Comparison of ENCODE assay signal across 21 cellular contexts in genomic region chr7:73918926-73919693, GRCh38. TPM values are rescaled to one million over a fixed set of nuclear protein-coding genes. Genes with fewer than 3 reads are reported as not detected.
DNase-seq lines count a peak whose midpoint lies in the region; ATAC-seq and TF ChIP-seq lines count a peak whose summit lies in the region.
"Had no signal": no experiment of that assay in that cellular context is flagged by ENCODE, and none has a peak within 500 bp of the region (broad histone marks: within the 10 kb centered on the region; RNA-seq: fewer than 3 reads in every experiment).

No MANE protein-coding gene starts in this region.

- H3K4me1 ChIP-seq in iPS DF 6.9 (ENCODE audit: control insufficient read depth, insufficient read depth, low read length) (peaks cover 10% of the 10 kb centered on the region; the same call in 1 of the 2 replicates), neural progenitor cell (peaks cover 12% of the 10 kb centered on the region), A673 (ENCODE audit: insufficient read depth, low read length, poor library complexity, severe bottlenecking) (no peaks in the 10 kb centered on the region)
- H3K4me1 ChIP-seq: Caco-2 had no signal

- peaks cover 11% of the 10 kb centered on the region for H3K27me3 Mint-ChIP-seq in neural progenitor cell (ENCODE audit: insufficient read depth, low read depth)

- WGBS in iPS DF 6.9 (ENCODE audit: insufficient coverage, insufficient read length) = no CpG with 5 or more reads among the region's 18 CpGs

- H3K36me3 ChIP-seq in iPS DF 6.9 (ENCODE audit: control insufficient read depth, insufficient read depth, low read length) = no peaks in the 10 kb centered on the region
- H3K36me3 ChIP-seq in neural progenitor cell = no peaks in the 10 kb centered on the region
- no peaks in the 10 kb centered on the region for H3K36me3 ChIP-seq in WERI-Rb-1
- H3K36me3 ChIP-seq in A673 (ENCODE audit: insufficient read depth, low read length, poor library complexity, severe bottlenecking) = no peaks in the 10 kb centered on the region

- CTCF ChIA-PET in A673 (lab: Charles Lee) = no interaction called here

- H3K27me3 ChIP-seq in iPS DF 6.9 (ENCODE audit: control insufficient read depth, insufficient read depth, low read length) (no peaks in the 10 kb centered on the region), neural progenitor cell (no peaks in the 10 kb centered on the region), WERI-Rb-1 (ENCODE audit: insufficient read depth, low read depth, severe bottlenecking) (no peaks in the 10 kb centered on the region), A673 (replicated peaks; ENCODE audit: insufficient read depth, low read depth, low read length, poor library complexity) (no peaks in the 10 kb centered on the region)

- H3K4me3 Mint-ChIP-seq in neural progenitor cell = no peak overlapping the region
- H3K4me3 Mint-ChIP-seq: activated CD4-positive, alpha-beta memory T cell treated with anti-CD3 and anti-CD28 coated beads for 36 hours; activated naive CD8-positive, alpha-beta T cell; activated T-cell treated with anti-CD3 and anti-CD28 coated beads, Interleukin-2, amount 50 U/mL, for 24 hours; T-cell had no signal

- no peak overlapping the region for H3K4me3 ChIP-seq in iPS DF 6.9 (ENCODE audit: low read length)
- peak overlapping the region; percentile 29 for H3K4me3 ChIP-seq in neural progenitor cell
- no peak overlapping the region for H3K4me3 ChIP-seq in WERI-Rb-1 (ENCODE audit: low read depth, low read length)
- H3K4me3 ChIP-seq in A673 (ENCODE audit: low read depth, low read length, poor library complexity, severe bottlenecking) = no peak overlapping the region

- DNase-seq in GM13976 (ENCODE audit: low spot score) = peak; percentile 32
- peak; percentile 12 for DNase-seq in MV-4-11 (lab: John Stamatoyannopoulos, UW)
- DNase-seq in iPS DF 6.9 (ENCODE audit: low read depth, low spot score) = peak; percentile 57
- peak; percentile 65 for DNase-seq in neural progenitor cell (ENCODE audit: low spot score)
- DNase-seq in WERI-Rb-1 = no peak
- DNase-seq in DMS153 (lab: John Stamatoyannopoulos, UW) = no peak
- no peak for DNase-seq in A673 (ENCODE audit: low spot score)
- DNase-seq: activated CD4-positive, alpha-beta memory T cell treated with anti-CD3 and anti-CD28 coated beads for 36 hours; activated T-cell treated with anti-CD3 and anti-CD28 coated beads, Interleukin-2, amount 50 U/mL, for 24 hours; Caco-2; hippocampal formation; NCI-H345; stimulated activated CD4-positive, alpha-beta T cell treated with anti-CD3 and anti-CD28 coated beads, Interleukin-4, amount 100 ng/mL, for 1 hour; substantia nigra; T-cell had no signal

- H3K9me3 Mint-ChIP-seq in neural progenitor cell = no peaks in the 10 kb centered on the region
- H3K9me3 Mint-ChIP-seq: activated CD4-positive, alpha-beta memory T cell treated with anti-CD3 and anti-CD28 coated beads for 36 hours; activated T-cell treated with anti-CD3 and anti-CD28 coated beads, Interleukin-2, amount 50 U/mL, for 24 hours; T-cell had no signal

- H3K27ac ChIP-seq in iPS DF 6.9 (ENCODE audit: low read length) (no peak overlapping the region), neural progenitor cell (peak overlapping the region; percentile 64), WERI-Rb-1 (no peak overlapping the region), A673 (ENCODE audit: low read depth, low read length, poor library complexity, severe bottlenecking) (no peak overlapping the region)
- H3K27ac ChIP-seq: parathyroid adenoma had no signal

- H3K4me1 Mint-ChIP-seq in neural progenitor cell = peaks cover 16% of the 10 kb centered on the region
- H3K4me1 Mint-ChIP-seq: T-cell had no signal

- H4K20me1 ChIP-seq in neural progenitor cell (ENCODE audit: low read depth) = no peaks in the 10 kb centered on the region

- POLR2A ChIA-PET in A673 (lab: Charles Lee; ENCODE audit: low non-redundant PET) = no interaction called here

- no peaks in the 10 kb centered on the region for H3K9me3 ChIP-seq in iPS DF 6.9 (ENCODE audit: control insufficient read depth, insufficient read depth, low read length)
- H3K9me3 ChIP-seq in neural progenitor cell (ENCODE audit: low read depth) = no peaks in the 10 kb centered on the region
- no peaks in the 10 kb centered on the region for H3K9me3 ChIP-seq in WERI-Rb-1 (ENCODE audit: severe bottlenecking)
- no peaks in the 10 kb centered on the region for H3K9me3 ChIP-seq in A673 (ENCODE audit: low read depth, low read length, poor library complexity, severe bottlenecking)
- H3K9me3 ChIP-seq: Caco-2 had no signal

- intact Hi-C loops in A673 (cut with micrococcal nuclease; ENCODE audit: unreplicated experiment) = no loop called here

- BruUV-seq in A673 (replicated peaks; lab: Mats Ljungman, UMichigan) = no TSS peak

- TF ChIP-seq CTCF in GM13976 (IDR thresholded peaks at IDR 0.05; ENCODE audit: borderline replicate concordance, control extremely low read depth, extremely low read depth, insufficient read depth, missing control alignments) = no peak
- no peak for TF ChIP-seq CTCF in neural progenitor cell (IDR thresholded peaks at IDR 0.05)
- no peak for TF ChIP-seq CTCF in WERI-Rb-1 (IDR thresholded peaks at IDR 0.05; ENCODE audit: low read depth, low read length)
- no peak for TF ChIP-seq CTCF in A673 (conservative IDR thresholded peaks at IDR 0.05; ENCODE audit: low read depth, low read length)

- H3K4me2 ChIP-seq in neural progenitor cell = peak overlapping the region; percentile 75

- H2AFZ ChIP-seq in neural progenitor cell (replicated peaks) = peak overlapping the region; percentile 94
- H2AFZ ChIP-seq: parathyroid adenoma had no signal

- peaks cover 12% of the 10 kb centered on the region for H3F3A ChIP-seq in neural progenitor cell (ENCODE audit: low read depth)

- H3K27ac Mint-ChIP-seq in neural progenitor cell = peak overlapping the region; percentile 96
- H3K27ac Mint-ChIP-seq: activated CD4-positive, alpha-beta memory T cell treated with anti-CD3 and anti-CD28 coated beads for 36 hours; activated naive CD8-positive, alpha-beta T cell; activated T-cell treated with anti-CD3 and anti-CD28 coated beads, Interleukin-2, amount 50 U/mL, for 24 hours; T-cell had no signal

- no peak for ATAC-seq in HG02884 (IDR thresholded peaks at IDR 0.05; ENCODE audit: unreplicated experiment)
- ATAC-seq: Right ventricle myocardium inferior, T-cell had no signal

- H3K9ac ChIP-seq in neural progenitor cell = no peak overlapping the region
- H3K9ac ChIP-seq: parathyroid adenoma had no signal

- in situ Hi-C loops in GM13976 (cut with MboI; ENCODE audit: low sequenced_read_pairs, unreplicated experiment) = no loop called here

- no peaks in the 10 kb centered on the region for H3K36me3 Mint-ChIP-seq in neural progenitor cell
- H3K36me3 Mint-ChIP-seq: activated CD4-positive, alpha-beta memory T cell treated with anti-CD3 and anti-CD28 coated beads for 36 hours; activated naive CD8-positive, alpha-beta T cell; T-cell had no signal

- no peaks in the 10 kb centered on the region for H3K79me2 ChIP-seq in neural progenitor cell (ENCODE audit: low read depth)
- H3K79me2 ChIP-seq: parathyroid adenoma had no signal

RNA-seq across cellular contexts. Expression of gene TMEM270, which starts 58.2 kb away (rescaled TPM):
- total RNA-seq in neural progenitor cell (ENCODE audit: low replicate concordance) (not detected in 2 replicates), A673 (2021) (not detected in 2 replicates)
- total RNA-seq: activated CD4-positive, alpha-beta memory T cell treated with anti-CD3 and anti-CD28 coated beads for 36 hours; Caco-2; lower leg skin; Right ventricle myocardium inferior; skeletal muscle tissue; T-cell had no signal

Comparison
In these comparisons a context has a peak if more than half of its experiments do, and no peak if none do; other contexts are left out.
1. DNase-seq: peak in GM13976 (single experiment), MV-4-11 (single experiment), iPS DF 6.9 (single experiment) and neural progenitor cell (single experiment); none in WERI-Rb-1 (single experiment), DMS153 (single experiment) and A673 (single experiment).